ENCODE assay signal across 11 cellular contexts in the genomic region with DNA sequence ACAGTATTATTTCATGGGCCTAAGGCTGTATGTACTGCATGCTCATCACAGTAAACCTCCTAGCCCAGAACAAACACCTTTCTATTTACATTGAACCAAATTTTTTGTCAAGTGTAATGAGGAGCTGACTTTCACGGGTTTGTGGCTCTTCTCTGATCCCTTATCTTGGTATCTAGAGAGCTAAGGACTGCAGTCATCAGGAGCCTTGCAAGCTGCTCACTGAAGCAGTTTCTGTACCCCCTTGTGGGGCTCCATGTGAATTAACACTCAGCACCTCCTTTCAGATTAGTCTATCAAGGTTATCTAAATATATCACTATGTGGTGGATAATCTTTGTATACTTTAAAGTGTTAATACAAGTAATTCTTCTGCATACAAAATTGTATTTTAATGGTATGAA.
DNase-seq lines count a peak whose midpoint lies in the region; ATAC-seq and TF ChIP-seq lines count a peak whose summit lies in the region.
"Had no signal": no experiment of that assay in that cellular context is flagged by ENCODE, and none has a peak within 500 bp of the region (broad histone marks: within the 10 kb centered on the region; RNA-seq: fewer than 3 reads in every experiment).

No MANE protein-coding gene starts in this region.

- WGBS in SK-N-SH (ENCODE audit: low lambda C conversion rate): 75% methylated on average over 1 of the region's 1 CpG
- 69% methylated on average over 1 of the region's 1 CpG for WGBS in mesenchymal stem cell

- H2BK120ac ChIP-seq in mesenchymal stem cell (ENCODE audit: low read depth, low read length): no peak overlapping the region

- H2AFZ ChIP-seq in SK-N-SH (ENCODE audit: low read depth) (no peak overlapping the region), mesenchymal stem cell (ENCODE audit: low read depth, low read length) (no peak overlapping the region)

- H3K9ac ChIP-seq in SK-N-SH (no peak overlapping the region), mesenchymal stem cell (ENCODE audit: low read length) (no peak overlapping the region)

- H3K27ac Mint-ChIP-seq in WTC11: no peak overlapping the region

- peaks cover 2% of the 10 kb centered on the region for H3K79me1 ChIP-seq in mesenchymal stem cell (replicated peaks; ENCODE audit: low read length, poor library complexity, severe bottlenecking)

- POLR2A ChIA-PET in SK-N-SH (lab: Yijun Ruan, JAX) (no interaction called here), WTC11 (lab: Charles Lee) (no interaction called here)

- H3K79me2 ChIP-seq in SK-N-SH (ENCODE audit: insufficient read depth): no peaks in the 10 kb centered on the region

- no peak overlapping the region for H4K91ac ChIP-seq in mesenchymal stem cell (ENCODE audit: low read length)

- H3K23ac ChIP-seq in mesenchymal stem cell (ENCODE audit: low read length in 2 of 2): no peak overlapping the region

- no peak for TF ChIP-seq RAD21 in SK-N-SH (IDR thresholded peaks at IDR 0.05; ENCODE audit: low read length)

- no peaks in the 10 kb centered on the region for H4K20me1 ChIP-seq in SK-N-SH (ENCODE audit: insufficient read depth)

- H3K36me3 Mint-ChIP-seq in WTC11: no peaks in the 10 kb centered on the region

- H2BK15ac ChIP-seq in mesenchymal stem cell (ENCODE audit: low read depth, poor library complexity, severe bottlenecking): no peak overlapping the region

- no peak overlapping the region for H4K8ac ChIP-seq in mesenchymal stem cell (ENCODE audit: low read length)

- H3K4ac ChIP-seq in mesenchymal stem cell (ENCODE audit: low read depth in 1 of 2, low read length in 2 of 2): no peak overlapping the region

- H3K9me3 Mint-ChIP-seq in WTC11: no peaks in the 10 kb centered on the region
- H3K9me3 Mint-ChIP-seq: activated naive CD4-positive, alpha-beta T cell treated with anti-CD3 and anti-CD28 coated beads, Interleukin-2, amount 50 U/mL, for 72 hours had no signal

- H3K4me1 ChIP-seq in SK-N-SH (ENCODE audit: control insufficient read depth in 1 of 2, insufficient read depth in 2 of 2, low read depth in 1 of 2, low read length in 1 of 2): peaks cover 0 to 8% of the 10 kb centered on the region in 2 experiments; a peak in 2 of 4 replicates
- no peaks in the 10 kb centered on the region for H3K4me1 ChIP-seq in mesenchymal stem cell (ENCODE audit: control insufficient read depth, insufficient read depth, low read depth, low read length)

- H3K27me3 ChIP-seq in SK-N-SH (ENCODE audit: insufficient read depth) (no peaks in the 10 kb centered on the region), mesenchymal stem cell (ENCODE audit: control insufficient read depth in 1 of 2, insufficient read depth in 1 of 2, low read length in 2 of 2) (no peaks in the 10 kb centered on the region)
- H3K27me3 ChIP-seq: SJCRH30 had no signal

- TF ChIP-seq EP300 in SK-N-SH (IDR thresholded peaks at IDR 0.05; ENCODE audit: borderline replicate concordance in 1 of 2, low read depth in 1 of 2, low read length in 1 of 2): no peak

- no peak overlapping the region for H2BK5ac ChIP-seq in mesenchymal stem cell (ENCODE audit: low read depth, low read length, poor library complexity, severe bottlenecking)

- H3K9me2 ChIP-seq in SK-N-SH: no peaks in the 10 kb centered on the region

- H3K4me3 Mint-ChIP-seq in WTC11: no peak overlapping the region

- H3K9me3 ChIP-seq in SK-N-SH (no peaks in the 10 kb centered on the region), mesenchymal stem cell (ENCODE audit: control insufficient read depth, low read length) (no peaks in the 10 kb centered on the region)
- H3K9me3 ChIP-seq: SJCRH30, thoracic aorta had no signal

- H3K4me1 Mint-ChIP-seq in WTC11: no peaks in the 10 kb centered on the region

- H3K4me3 ChIP-seq in SK-N-SH (ENCODE audit: low read depth in 2 of 2, low read length in 1 of 2): no peak overlapping the region
- no peak overlapping the region for H3K4me3 ChIP-seq in mesenchymal stem cell (ENCODE audit: insufficient read depth in 1 of 2, low read depth in 1 of 2, low read length in 2 of 2)
- H3K4me3 ChIP-seq: SJCRH30, thoracic aorta had no signal

- H3K27ac ChIP-seq in SK-N-SH (ENCODE audit: low read depth in 2 of 2, low read length in 1 of 2) (no peak overlapping the region), mesenchymal stem cell (ENCODE audit: low read length, poor library complexity, severe bottlenecking) (no peak overlapping the region)
- H3K27ac ChIP-seq: SJCRH30, thoracic aorta had no signal

- peak; percentile 10; the same call in 1 of the 2 replicates for TF ChIP-seq CTCF in SK-N-SH (IDR thresholded peaks at IDR 0.05)
- TF ChIP-seq CTCF in WTC11 (IDR thresholded peaks at IDR 0.05): no peak

- DNase-seq in SK-N-SH (no peak), HT-29 (ENCODE audit: low spot score) (peak; percentile 47), WTC11 (ENCODE audit: low spot score) (no peak), mesenchymal stem cell (peak; percentile 33), NCI-H2107 (lab: John Stamatoyannopoulos, UW) (no peak)
- DNase-seq: SJCRH30 had no signal

- H3K4me2 ChIP-seq in SK-N-SH (no peak overlapping the region), mesenchymal stem cell (ENCODE audit: low read length, poor library complexity, severe bottlenecking) (no peak overlapping the region)

- H2BK12ac ChIP-seq in mesenchymal stem cell (ENCODE audit: low read length in 2 of 2): no peak overlapping the region

- no peak overlapping the region for H2AK5ac ChIP-seq in mesenchymal stem cell (ENCODE audit: low read length, severe bottlenecking)

- CTCF ChIA-PET in SK-N-SH (lab: Yijun Ruan, JAX): interaction anchor here (0.6 to 1.3 kb wide), 2 partner anchors 40 to 204 kb away, joined by 3 read pairs; no protein-coding TSS in a partner anchor
- CTCF ChIA-PET in WTC11 (lab: Charles Lee): interaction anchor here (0.9 to 1.7 kb wide), 6 partner anchors 60 to 338 kb away, joined by 3 to 12 read pairs (median 4); no protein-coding TSS in a partner anchor

- no peak overlapping the region for H3K14ac ChIP-seq in mesenchymal stem cell (ENCODE audit: low read length in 2 of 2)

- no peak overlapping the region for H3K18ac ChIP-seq in mesenchymal stem cell (ENCODE audit: low read depth in 1 of 2, low read length in 2 of 2)

- no peaks in the 10 kb centered on the region for H3K36me3 ChIP-seq in SK-N-SH (replicated peaks in 1 of 2; ENCODE audit: control insufficient read depth in 1 of 2, insufficient read depth in 2 of 2, low read length in 1 of 2)
- no peaks in the 10 kb centered on the region for H3K36me3 ChIP-seq in mesenchymal stem cell (ENCODE audit: control insufficient read depth in 1 of 2, insufficient read depth in 2 of 2, low read depth in 1 of 2, low read length in 2 of 2)
- H3K36me3 ChIP-seq: SJCRH30, thoracic aorta had no signal

- H3K27me3 Mint-ChIP-seq in WTC11 (ENCODE audit: low read depth): no peaks in the 10 kb centered on the region

- ATAC-seq in SK-N-SH treated with all-trans-retinoic acid at 6 μM for 48 hours: no peak
- ATAC-seq in WTC11: peak; percentile 52; the same call in 1 of the 2 replicates
- no peak for ATAC-seq in HG02981 (IDR thresholded peaks at IDR 0.05; ENCODE audit: unreplicated experiment)
- ATAC-seq in GM18517 (IDR thresholded peaks at IDR 0.05; ENCODE audit: unreplicated experiment): no peak

- H3F3A ChIP-seq in SK-N-SH (replicated peaks; ENCODE audit: insufficient read depth): peaks cover 6% of the 10 kb centered on the region

TF ChIP-seq in SK-N-SH, 30 proteins besides CTCF, POLR2A, EP300 and RAD21 (continues in another document):
- TF ChIP-seq JUND (IDR thresholded peaks at IDR 0.05): no peak
- no peak for TF ChIP-seq FOSL2 (IDR thresholded peaks at IDR 0.05; ENCODE audit: borderline replicate concordance, low read depth)

TF ChIP-seq in SK-N-SH treated with all-trans-retinoic acid at 6 μM for 48 hours, 23 proteins besides CTCF, POLR2A, EP300 and RAD21 (continues in another document):
- TF ChIP-seq ISL1 (CRISPR knock-in tag; IDR thresholded peaks at IDR 0.05) (no peak), ZFP3 (CRISPR knock-in tag; IDR thresholded peaks at IDR 0.05) (no peak), ZNF70 (CRISPR knock-in tag; IDR thresholded peaks at IDR 0.05) (no peak), TOX (CRISPR knock-in tag; IDR thresholded peaks at IDR 0.05; ENCODE audit: borderline replicate concordance) (no peak), GLIS3 (CRISPR knock-in tag; IDR thresholded peaks at IDR 0.05) (no peak), SNAI2 (CRISPR knock-in tag; IDR thresholded peaks at IDR 0.05) (no peak)
- TF ChIP-seq, protein P1, sequence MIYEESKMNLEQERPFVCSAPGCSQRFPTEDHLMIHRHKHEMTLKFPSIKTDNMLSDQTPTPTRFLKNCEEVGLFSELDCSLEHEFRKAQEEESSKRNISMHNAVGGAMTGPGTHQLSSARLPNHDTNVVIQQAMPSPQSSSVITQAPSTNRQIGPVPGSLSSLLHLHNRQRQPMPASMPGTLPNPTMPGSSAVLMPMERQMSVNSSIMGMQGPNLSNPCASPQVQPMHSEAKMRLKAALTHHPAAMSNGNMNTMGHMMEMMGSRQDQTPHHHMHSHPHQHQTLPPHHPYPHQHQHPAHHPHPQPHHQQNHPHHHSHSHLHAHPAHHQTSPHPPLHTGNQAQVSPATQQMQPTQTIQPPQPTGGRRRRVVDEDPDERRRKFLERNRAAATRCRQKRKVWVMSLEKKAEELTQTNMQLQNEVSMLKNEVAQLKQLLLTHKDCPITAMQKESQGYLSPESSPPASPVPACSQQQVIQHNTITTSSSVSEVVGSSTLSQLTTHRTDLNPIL (CRISPR knock-in tag; IDR thresholded peaks at IDR 0.05; ENCODE audit: low read depth): no peak

TF ChIP-seq in WTC11, 78 proteins besides CTCF, POLR2A, EP300 and RAD21 (continues in another document):
- TF ChIP-seq CREM (CRISPR knock-in tag; IDR thresholded peaks at IDR 0.05) (no peak), TEAD1 (CRISPR knock-in tag; IDR thresholded peaks at IDR 0.05) (no peak), ZNF317 (CRISPR knock-in tag; IDR thresholded peaks at IDR 0.05; ENCODE audit: borderline replicate concordance, low read depth) (no peak), ZNF121 (CRISPR knock-in tag; IDR thresholded peaks at IDR 0.05) (no peak), SMAD3 (CRISPR knock-in tag; IDR thresholded peaks at IDR 0.05; ENCODE audit: borderline replicate concordance) (no peak)
- TF ChIP-seq, protein P2, sequence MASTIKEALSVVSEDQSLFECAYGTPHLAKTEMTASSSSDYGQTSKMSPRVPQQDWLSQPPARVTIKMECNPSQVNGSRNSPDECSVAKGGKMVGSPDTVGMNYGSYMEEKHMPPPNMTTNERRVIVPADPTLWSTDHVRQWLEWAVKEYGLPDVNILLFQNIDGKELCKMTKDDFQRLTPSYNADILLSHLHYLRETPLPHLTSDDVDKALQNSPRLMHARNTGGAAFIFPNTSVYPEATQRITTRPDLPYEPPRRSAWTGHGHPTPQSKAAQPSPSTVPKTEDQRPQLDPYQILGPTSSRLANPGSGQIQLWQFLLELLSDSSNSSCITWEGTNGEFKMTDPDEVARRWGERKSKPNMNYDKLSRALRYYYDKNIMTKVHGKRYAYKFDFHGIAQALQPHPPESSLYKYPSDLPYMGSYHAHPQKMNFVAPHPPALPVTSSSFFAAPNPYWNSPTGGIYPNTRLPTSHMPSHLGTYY (CRISPR knock-in tag; IDR thresholded peaks at IDR 0.05): no peak

Comparison
In these comparisons a context has a peak if more than half of its experiments do, and no peak if none do; other contexts are left out.
1. DNase-seq: peak in HT-29 (single experiment) and mesenchymal stem cell (single experiment); none in SK-N-SH (single experiment), WTC11 (single experiment) and NCI-H2107 (single experiment).